30 cellular contexts compared by ENCODE assay signal in genomic region chr10:131881104-131881880, GRCh38.
"Had no signal": no experiment of that assay in that cellular context is flagged by ENCODE, and none has a peak within 500 bp of the region (broad histone marks: within the 10 kb centered on the region; RNA-seq: fewer than 3 reads in every experiment).

No MANE protein-coding gene starts in this region.

- ATAC-seq: activated T-cell treated with anti-CD3 and anti-CD28 coated beads, Interleukin-2, amount 50 U/mL, for 4 hours; esophagus mucosa; left lung; stimulated activated effector memory CD8-positive, alpha-beta T cell treated with anti-CD3 and anti-CD28 coated beads, Interleukin-12 subunit alpha, Interleukin-12 subunit beta, amount 100 ng/mL, for 72 hours; WTC11 had no signal

- H3K4me3 Mint-ChIP-seq: activated naive CD8-positive, alpha-beta T cell treated with anti-CD3 and anti-CD28 coated beads for 36 hours; activated T-cell treated with anti-CD3 and anti-CD28 coated beads, Interleukin-2, amount 50 U/mL, for 4 hours; immature natural killer cell; naive B cell; stimulated activated effector memory CD8-positive, alpha-beta T cell treated with anti-CD3 and anti-CD28 coated beads, Interleukin-12 subunit alpha, Interleukin-12 subunit beta, amount 100 ng/mL, for 72 hours; WTC11 had no signal

- H3K4me1 Mint-ChIP-seq: naive B cell had no signal

- H3K79me2 ChIP-seq: hepatocyte, parathyroid adenoma had no signal

- H3K9me3 ChIP-seq: left lung, suprapubic skin, vagina had no signal

- H2AFZ ChIP-seq: hepatocyte, parathyroid adenoma had no signal

- H3K27ac Mint-ChIP-seq: activated naive CD8-positive, alpha-beta T cell treated with anti-CD3 and anti-CD28 coated beads for 36 hours; activated T-helper 2 cell treated with anti-CD3 and anti-CD28 coated beads, Interferon-gamma antibody, Interleukin-2, Interleukin-4, amounts not matched to agents 10 μg/mL and 5 μg/mL and 100 μg/mL, durations not matched to agents 14 hours and 24 hours and 36 hours; immature natural killer cell; naive B cell; stimulated activated effector memory CD8-positive, alpha-beta T cell treated with anti-CD3 and anti-CD28 coated beads, Interleukin-12 subunit alpha, Interleukin-12 subunit beta, amount 100 ng/mL, for 72 hours; WTC11 had no signal

- H3K9ac ChIP-seq: parathyroid adenoma had no signal

- H3K4me2 ChIP-seq: hepatocyte had no signal

- H3K4me3 ChIP-seq: hepatocyte, left lung, lung, stomach, suprapubic skin, tibial nerve, vagina had no signal

- H3K36me3 Mint-ChIP-seq: activated naive CD8-positive, alpha-beta T cell treated with anti-CD3 and anti-CD28 coated beads for 36 hours; naive B cell; stimulated activated effector memory CD8-positive, alpha-beta T cell treated with anti-CD3 and anti-CD28 coated beads, Interleukin-12 subunit alpha, Interleukin-12 subunit beta, amount 100 ng/mL, for 72 hours; WTC11 had no signal

- H3K27me3 ChIP-seq: hepatocyte, vagina had no signal

- H3K27ac ChIP-seq: hepatocyte, left lung, parathyroid adenoma, stomach, suprapubic skin, tibial nerve, vagina had no signal

- H3K4me1 ChIP-seq: parathyroid adenoma, vagina had no signal

- H3K9me3 Mint-ChIP-seq: activated naive CD8-positive, alpha-beta T cell treated with anti-CD3 and anti-CD28 coated beads for 36 hours; activated T-cell treated with anti-CD3 and anti-CD28 coated beads, Interleukin-2, amount 50 U/mL, for 4 hours; activated T-helper 2 cell treated with anti-CD3 and anti-CD28 coated beads, Interferon-gamma antibody, Interleukin-2, Interleukin-4, amounts not matched to agents 10 μg/mL and 5 μg/mL and 100 μg/mL, durations not matched to agents 14 hours and 24 hours and 36 hours; stimulated activated effector memory CD8-positive, alpha-beta T cell treated with anti-CD3 and anti-CD28 coated beads, Interleukin-12 subunit alpha, Interleukin-12 subunit beta, amount 100 ng/mL, for 72 hours had no signal

- H3K36me3 ChIP-seq: left lung, stomach, suprapubic skin, tibial nerve, vagina had no signal

- FAIRE-seq: astrocyte, colon, endothelial cell of umbilical vein had no signal

- DNase-seq: activated CD4-positive, alpha-beta T cell treated with anti-CD3 and anti-CD28 coated beads, Interleukin-2, amount 50 U/mL, for 48 hours; activated CD8-positive, alpha-beta memory T cell treated with anti-CD3 and anti-CD28 coated beads, Interleukin-2, amount 50 U/mL, for 48 hours; activated naive CD4-positive, alpha-beta T cell; activated naive CD8-positive, alpha-beta T cell treated with anti-CD3 and anti-CD28 coated beads for 36 hours; activated T-cell treated with anti-CD3 and anti-CD28 coated beads, Interleukin-2, amount 50 U/mL, for 4 hours; central memory CD4-positive, alpha-beta T cell; effector memory CD4-positive, alpha-beta T cell; foreskin melanocyte; glutamatergic neuron; immature natural killer cell; kidney glomerular epithelial cell; naive B cell; nucleus accumbens; stimulated activated CD4-positive, alpha-beta T cell treated with anti-CD3 and anti-CD28 coated beads, Interleukin-12 subunit alpha, Interleukin-12 subunit beta, amount 100 ng/mL, for 4 hours; stimulated activated CD4-positive, alpha-beta T cell treated with anti-CD3 and anti-CD28 coated beads, Interleukin-2, amount 100 ng/mL, for 24 hours; stomach had no signal
